12 cellular contexts compared by ENCODE assay signal in genomic region chr11:31236052-31236652, GRCh38.
DNase-seq lines count a peak whose midpoint lies in the region; ATAC-seq, FAIRE-seq and TF ChIP-seq lines count a peak whose summit lies in the region.
"Had no signal": no experiment of that assay in that cellular context is flagged by ENCODE, and none has a peak within 500 bp of the region (broad histone marks: within the 10 kb centered on the region; RNA-seq: fewer than 3 reads in every experiment).

No MANE protein-coding gene starts in this region.

- no peaks in the 10 kb centered on the region for H3F3A ChIP-seq in SK-N-SH (replicated peaks; ENCODE audit: insufficient read depth)

- H3K36me3 Mint-ChIP-seq in activated CD4-positive, alpha-beta memory T cell treated with anti-CD3 and anti-CD28 coated beads for 36 hours, result no peaks in the 10 kb centered on the region
- H3K36me3 Mint-ChIP-seq: activated naive CD4-positive, alpha-beta T cell treated with anti-CD3 and anti-CD28 coated beads, Interleukin-2, amount 50 U/mL, for 24 hours; CD4-positive, alpha-beta memory T cell had no signal

- TF ChIP-seq RAD21 in SK-N-SH (IDR thresholded peaks at IDR 0.05; ENCODE audit: low read length), result peak; percentile 57
- peak; percentile 29 to 60; a peak in 3 of 4 replicates for TF ChIP-seq RAD21 in K562 (CRISPR knock-in tag; conservative IDR thresholded peaks at IDR 0.05 in 1 of 2, IDR thresholded peaks at IDR 0.05 in 1 of 2)

- H3K27me3 ChIP-seq in SK-N-SH (ENCODE audit: insufficient read depth), result no peaks in the 10 kb centered on the region
- H3K27me3 ChIP-seq in K562 (ENCODE audit: control insufficient read depth in 2 of 2, insufficient read depth in 2 of 2, low read length in 2 of 2), result no peaks in the 10 kb centered on the region

- no TSS peak for BruUV-seq in K562 (replicated peaks; lab: Mats Ljungman, UMichigan)

- no peaks in the 10 kb centered on the region for H3K9me3 ChIP-seq in SK-N-SH
- H3K9me3 ChIP-seq in K562 (replicated peaks; ENCODE audit: control insufficient read depth, insufficient read depth, low read depth, low read length), result no peaks in the 10 kb centered on the region

- H4K20me1 ChIP-seq in SK-N-SH (ENCODE audit: insufficient read depth) (no peaks in the 10 kb centered on the region), K562 (replicated peaks; ENCODE audit: control insufficient read depth, insufficient read depth, low read length) (no peaks in the 10 kb centered on the region)

- POLR2A ChIA-PET in SK-N-SH (lab: Yijun Ruan, JAX), result no interaction called here
- POLR2A ChIA-PET in K562 (lab: Yijun Ruan, JAX), result no interaction called here
- POLR2A ChIA-PET in activated CD4-positive, alpha-beta memory T cell treated with anti-CD3 and anti-CD28 coated beads for 36 hours (lab: Charles Lee), result no interaction called here

- no peaks in the 10 kb centered on the region for H3K9me3 Mint-ChIP-seq in activated CD4-positive, alpha-beta memory T cell treated with anti-CD3 and anti-CD28 coated beads for 36 hours
- H3K9me3 Mint-ChIP-seq: activated naive CD4-positive, alpha-beta T cell treated with anti-CD3 and anti-CD28 coated beads, Interleukin-2, amount 50 U/mL, for 24 hours had no signal

- no peaks in the 10 kb centered on the region for H3K27me3 Mint-ChIP-seq in activated CD4-positive, alpha-beta memory T cell treated with anti-CD3 and anti-CD28 coated beads for 36 hours
- H3K27me3 Mint-ChIP-seq: activated naive CD4-positive, alpha-beta T cell treated with anti-CD3 and anti-CD28 coated beads, Interleukin-2, amount 50 U/mL, for 24 hours had no signal

- no peaks in the 10 kb centered on the region for H3K9me1 ChIP-seq in K562 (ENCODE audit: control insufficient read depth, insufficient read depth, low read length)

- H3K4me3 Mint-ChIP-seq in activated CD4-positive, alpha-beta memory T cell treated with anti-CD3 and anti-CD28 coated beads for 36 hours, result no peak overlapping the region
- H3K4me3 Mint-ChIP-seq: activated naive CD4-positive, alpha-beta T cell treated with anti-CD3 and anti-CD28 coated beads, Interleukin-2, amount 50 U/mL, for 24 hours; CD4-positive, alpha-beta memory T cell had no signal

- H3K9ac ChIP-seq in SK-N-SH (no peak overlapping the region), K562 (ENCODE audit: insufficient read depth in 1 of 2, low read depth in 2 of 2, low read length in 2 of 2) (no peak overlapping the region)

- no peak overlapping the region for H3K27ac ChIP-seq in SK-N-SH (ENCODE audit: low read depth in 2 of 2, low read length in 1 of 2)
- H3K27ac ChIP-seq in K562 (ENCODE audit: extremely low read depth, low read depth, low read length), result no peak overlapping the region

- TF ChIP-seq EP300 in SK-N-SH (IDR thresholded peaks at IDR 0.05; ENCODE audit: borderline replicate concordance in 1 of 2, low read depth in 1 of 2, low read length in 1 of 2) (no peak), K562 (IDR thresholded peaks at IDR 0.05; ENCODE audit: low read length) (no peak)

- DNase-seq in SK-N-SH, result no peak
- peak; percentile 69 for DNase-seq in NCI-H2171 (lab: John Stamatoyannopoulos, UW)
- DNase-seq in K562 (ENCODE audit: extremely low read depth in 1 of 4, low spot score in 3 of 4), result no peak
- DNase-seq in renal cortical epithelial cell (ENCODE audit: low read depth), result peak; percentile 23
- DNase-seq in activated CD4-positive, alpha-beta memory T cell treated with anti-CD3 and anti-CD28 coated beads for 36 hours, result no peak
- DNase-seq in stimulated activated CD4-positive, alpha-beta T cell treated with anti-CD3 and anti-CD28 coated beads, Interleukin-2, amount 100 ng/mL, for 24 hours, result no peak
- DNase-seq in GM13976 (ENCODE audit: low spot score), result no peak
- DNase-seq: H7, left ventricle myocardium superior had no signal

- peak; percentile 52 for TF ChIP-seq CTCF in SK-N-SH (IDR thresholded peaks at IDR 0.05)
- TF ChIP-seq CTCF in K562 (IDR thresholded peaks at IDR 0.05 in 2 of 3, conservative IDR thresholded peaks at IDR 0.05 in 1 of 3; ENCODE audit: insufficient read depth in 2 of 3, low read depth in 1 of 3, low read length in 3 of 3), result peak in 2 of 3 experiments; percentile 21 to 48; a peak in 2 of 6 replicates
- TF ChIP-seq CTCF in GM13976 (IDR thresholded peaks at IDR 0.05; ENCODE audit: borderline replicate concordance, control extremely low read depth, extremely low read depth, insufficient read depth, missing control alignments), result no peak

- H3K4me3 ChIP-seq in SK-N-SH (ENCODE audit: low read depth in 2 of 2, low read length in 1 of 2) (no peak overlapping the region), K562 (no peak overlapping the region)

- CTCF ChIA-PET in SK-N-SH (lab: Yijun Ruan, JAX), result interaction anchor here (0.9 to 7.1 kb wide), 6 partner anchors 49 to 940 kb away, joined by 3 to 43 read pairs (median 5); no protein-coding TSS in a partner anchor
- CTCF ChIA-PET in K562 (lab: Yijun Ruan, JAX; ENCODE audit: low intra/inter-chr PET ratio), result interaction anchor here (0.6 to 0.7 kb wide), 3 partner anchors 716 to 942 kb away, joined by 3 read pairs; no protein-coding TSS in a partner anchor
- CTCF ChIA-PET in activated CD4-positive, alpha-beta memory T cell treated with anti-CD3 and anti-CD28 coated beads for 36 hours (lab: Charles Lee), result interaction anchor here (0.8 to 1.5 kb wide), 2 partner anchors 10 to 940 kb away, joined by 3 to 4 read pairs; no protein-coding TSS in a partner anchor

- H3K4me1 Mint-ChIP-seq in activated CD4-positive, alpha-beta memory T cell treated with anti-CD3 and anti-CD28 coated beads for 36 hours (ENCODE audit: low read depth), result no peaks in the 10 kb centered on the region
- H3K4me1 Mint-ChIP-seq: activated naive CD4-positive, alpha-beta T cell treated with anti-CD3 and anti-CD28 coated beads, Interleukin-2, amount 50 U/mL, for 24 hours; CD4-positive, alpha-beta memory T cell had no signal

- H3K4me1 ChIP-seq in SK-N-SH (ENCODE audit: control insufficient read depth in 1 of 2, insufficient read depth in 2 of 2, low read depth in 1 of 2, low read length in 1 of 2) (peaks cover 0 to 14% of the 10 kb centered on the region in 2 experiments; a peak in 1 of 4 replicates), K562 (replicated peaks in 1 of 2; ENCODE audit: control insufficient read depth in 2 of 2, insufficient read depth in 2 of 2, low read length in 2 of 2) (no peaks in the 10 kb centered on the region)

- intact Hi-C loops in K562 (cut with micrococcal nuclease), result loop anchor here (10.0 kb wide), 1 partner anchor 1059 kb away; no protein-coding TSS in a partner anchor
- intact Hi-C loops in activated CD4-positive, alpha-beta memory T cell treated with anti-CD3 and anti-CD28 coated beads for 36 hours (cut with micrococcal nuclease), result loop anchor here (5.0 kb wide), 1 partner anchor 941 kb away; no protein-coding TSS in a partner anchor

- ATAC-seq in SK-N-SH treated with all-trans-retinoic acid at 6 μM for 48 hours (no peak), K562 (no peak)
- ATAC-seq: left ventricle myocardium superior had no signal

- in situ Hi-C loops in K562 (cut with MboI) (loop anchor here (25.0 kb wide), 1 partner anchor 926 kb away; no protein-coding TSS in a partner anchor), GM13976 (cut with MboI; ENCODE audit: low sequenced_read_pairs, unreplicated experiment) (loop anchor here (25.0 kb wide), 1 partner anchor 726 kb away; no protein-coding TSS in a partner anchor)

- no peak for TF ChIP-seq POLR2A in K562 (conservative IDR thresholded peaks at IDR 0.05)

- WGBS in SK-N-SH (ENCODE audit: low lambda C conversion rate), result 0% methylated on average over 1 of the region's 1 CpG
- 0% methylated on average over 1 of the region's 1 CpG for WGBS in K562 (ENCODE audit: insufficient coverage, low coverage, missing lambda C conversion rate)

- H3K79me2 ChIP-seq in SK-N-SH (ENCODE audit: insufficient read depth) (no peaks in the 10 kb centered on the region), K562 (ENCODE audit: control insufficient read depth, insufficient read depth, low read length) (no peaks in the 10 kb centered on the region)

- H2AFZ ChIP-seq in SK-N-SH (ENCODE audit: low read depth) (no peak overlapping the region), K562 (ENCODE audit: low read depth, low read length) (no peak overlapping the region)

- no peak for FAIRE-seq in K562 (lab: Jason Lieb, UNC)

- H3K36me3 ChIP-seq in SK-N-SH (replicated peaks in 1 of 2; ENCODE audit: control insufficient read depth in 1 of 2, insufficient read depth in 2 of 2, low read length in 1 of 2) (no peaks in the 10 kb centered on the region), K562 (ENCODE audit: control insufficient read depth, insufficient read depth, low read length) (no peaks in the 10 kb centered on the region)

- H3K27ac Mint-ChIP-seq in activated CD4-positive, alpha-beta memory T cell treated with anti-CD3 and anti-CD28 coated beads for 36 hours, result no peak overlapping the region
- H3K27ac Mint-ChIP-seq: activated naive CD4-positive, alpha-beta T cell treated with anti-CD3 and anti-CD28 coated beads, Interleukin-2, amount 50 U/mL, for 24 hours; CD4-positive, alpha-beta memory T cell had no signal

- H3K9me2 ChIP-seq in SK-N-SH, result no peaks in the 10 kb centered on the region

- H3K4me2 ChIP-seq in SK-N-SH (no peak overlapping the region), K562 (ENCODE audit: insufficient read depth, low read length) (no peak overlapping the region)

TF ChIP-seq in SK-N-SH, 30 proteins besides CTCF, POLR2A, EP300 and RAD21 (continues in another document):
- no peak for TF ChIP-seq USF1 (IDR thresholded peaks at IDR 0.05; ENCODE audit: borderline replicate concordance, low read depth)

TF ChIP-seq in SK-N-SH treated with all-trans-retinoic acid at 6 μM for 48 hours, 23 proteins besides CTCF, POLR2A, EP300 and RAD21 (continues in another document):
- TF ChIP-seq PPARA (CRISPR knock-in tag; IDR thresholded peaks at IDR 0.05; ENCODE audit: borderline replicate concordance), result no peak

TF ChIP-seq in K562, 482 proteins besides CTCF, POLR2A, EP300 and RAD21 (continues in another document):
- no peak for TF ChIP-seq HNRNPH1 (optimal IDR thresholded peaks at IDR 0.05; ENCODE audit: low read depth, low read length)
- TF ChIP-seq ZNF699 (CRISPR knock-in tag; IDR thresholded peaks at IDR 0.05; ENCODE audit: insufficient replicate concordance), result no peak
- TF ChIP-seq PATZ1 (CRISPR knock-in tag; IDR thresholded peaks at IDR 0.05; ENCODE audit: borderline replicate concordance), result no peak

Comparison
In these comparisons a context has a peak if more than half of its experiments do, and no peak if none do; other contexts are left out.
1. DNase-seq: peak in NCI-H2171 (single experiment) and renal cortical epithelial cell (single experiment); none in SK-N-SH (single experiment), K562 (0 of 4), activated CD4-positive, alpha-beta memory T cell treated with anti-CD3 and anti-CD28 coated beads for 36 hours (single experiment), stimulated activated CD4-positive, alpha-beta T cell treated with anti-CD3 and anti-CD28 coated beads, Interleukin-2, amount 100 ng/mL, for 24 hours (0 of 2) and GM13976 (single experiment).
2. Of the 27 proteins assayed by ChIP-seq in both K562 and SK-N-SH: peak only in K562: none; only in SK-N-SH: none; in both: CTCF and RAD21; in neither: 25.